ENCODE assay signal across 24 cellular contexts in genomic region chr1:46114925-46115603, GRCh38. TPM values are rescaled to one million over a fixed set of nuclear protein-coding genes. Genes with fewer than 3 reads are reported as not detected.
DNase-seq lines count a peak whose midpoint lies in the region; TF ChIP-seq lines count a peak whose summit lies in the region.
"Had no signal": no experiment of that assay in that cellular context is flagged by ENCODE, and none has a peak within 500 bp of the region (broad histone marks: within the 10 kb centered on the region; RNA-seq: fewer than 3 reads in every experiment).

No MANE protein-coding gene starts in this region.

- WGBS in mammary epithelial cell (ENCODE audit: low coverage, missing lambda C conversion rate) = 85% methylated on average over 2 of the region's 2 CpGs

- no peaks in the 10 kb centered on the region for H3K9me3 Mint-ChIP-seq in nephron progenitor cell
- H3K9me3 Mint-ChIP-seq: activated CD4-positive, alpha-beta T cell treated with anti-CD3 and anti-CD28 coated beads, Interleukin-2, amount 10 ng/mL, durations not matched to agents 7 days and 5 days; activated naive CD8-positive, alpha-beta T cell treated with anti-CD3 and anti-CD28 coated beads, Interleukin-2, amount 50 U/mL, for 24 hours had no signal

- H3K4me3 ChIP-seq in mammary epithelial cell (replicated peaks in 1 of 3; ENCODE audit: insufficient read depth in 1 of 3, low read depth in 2 of 3, low read length in 3 of 3) (peak overlapping the region in 2 of 3 experiments; percentile 8), breast epithelium (no peak overlapping the region), OCI-LY3 (ENCODE audit: low read length) (no peak overlapping the region), fibroblast of lung (replicated peaks in 1 of 4; ENCODE audit: control extremely low read depth in 1 of 4, insufficient read depth in 1 of 4, low read depth in 3 of 4, low read length in 4 of 4) (peak overlapping the region in 2 of 4 experiments; percentile 11 to 33)
- H3K4me3 ChIP-seq: hepatocyte, lower lobe of right lung, upper lobe of right lung had no signal

- TF ChIP-seq POLR2A in breast epithelium (IDR thresholded peaks at IDR 0.05) = no peak

- H3K9me3 ChIP-seq in mammary epithelial cell (replicated peaks; ENCODE audit: insufficient read depth, low read length) (no peaks in the 10 kb centered on the region), breast epithelium (no peaks in the 10 kb centered on the region), OCI-LY3 (ENCODE audit: insufficient read depth, low read length) (no peaks in the 10 kb centered on the region), fibroblast of lung (ENCODE audit: control insufficient read depth, insufficient read depth, low read depth, low read length) (no peaks in the 10 kb centered on the region)
- H3K9me3 ChIP-seq: lower lobe of right lung, upper lobe of right lung had no signal

- dilution Hi-C loops in mammary epithelial cell (cut with HindIII; ENCODE audit: low sequenced_read_pairs) = loop anchor here (5.0 to 10.0 kb wide), 2 partner anchors 50 to 67 kb away; no protein-coding TSS in a partner anchor

- H3K27ac ChIP-seq in mammary epithelial cell (ENCODE audit: insufficient read depth, low read depth, low read length) (no peak overlapping the region), breast epithelium (no peak overlapping the region), OCI-LY3 (ENCODE audit: low read length) (no peak overlapping the region), fibroblast of lung (ENCODE audit: insufficient read depth, low read length) (no peak overlapping the region)
- H3K27ac ChIP-seq: foreskin keratinocyte, hepatocyte, lower lobe of right lung, upper lobe of right lung had no signal

- DNase-seq in mammary epithelial cell (no peak), breast epithelium (ENCODE audit: low spot score in 2 of 2) (no peak), fibroblast of lung (ENCODE audit: low read depth in 2 of 2) (peak in 1 of 2 donors; percentile 43), GM13976 (ENCODE audit: low spot score) (no peak), OCI-M2 (lab: John Stamatoyannopoulos, UW; ENCODE audit: unreplicated experiment) (no peak), nephron progenitor cell (no peak), Kasumi-1 (lab: John Stamatoyannopoulos, UW) (no peak)
- DNase-seq: activated CD4-positive, alpha-beta T cell treated with anti-CD3 and anti-CD28 coated beads, Interleukin-2, amount 10 ng/mL, durations not matched to agents 7 days and 5 days; activated CD8-positive, alpha-beta memory T cell treated with anti-CD3 and anti-CD28 coated beads, Interleukin-2, amount 50 U/mL, for 48 hours; activated naive CD8-positive, alpha-beta T cell treated with anti-CD3 and anti-CD28 coated beads, Interleukin-2, amount 50 U/mL, for 24 hours; C1 segment of cervical spinal cord; Calu3; foreskin keratinocyte; kidney; lower lobe of right lung; NCI-H146; NCI-H2171 treated with DMSO at 0.1 percent for 48 hours; NCI-H526 treated with DMSO at 0.1 percent for 48 hours; SHP77 treated with DMSO at 0.1 percent for 48 hours; stimulated activated CD8-positive, alpha-beta memory T cell treated with anti-CD3 and anti-CD28 coated beads, Interleukin-4, amount 100 ng/mL, for 48 hours; upper lobe of right lung had no signal

- no peak for TF ChIP-seq CTCF in mammary epithelial cell (conservative IDR thresholded peaks at IDR 0.05 in 1 of 2, IDR thresholded peaks at IDR 0.05 in 1 of 2; ENCODE audit: extremely low read depth in 1 of 2, insufficient read depth in 1 of 2, low read depth in 1 of 2, low read length in 2 of 2)
- TF ChIP-seq CTCF in breast epithelium (IDR thresholded peaks at IDR 0.05) = no peak
- TF ChIP-seq CTCF in OCI-LY3 (IDR thresholded peaks at IDR 0.05; ENCODE audit: low read depth, low read length) = no peak
- no peak for TF ChIP-seq CTCF in fibroblast of lung (conservative IDR thresholded peaks at IDR 0.05 in 1 of 2, IDR thresholded peaks at IDR 0.05 in 1 of 2; ENCODE audit: low read depth in 1 of 2, low read length in 2 of 2)
- no peak for TF ChIP-seq CTCF in GM13976 (IDR thresholded peaks at IDR 0.05; ENCODE audit: borderline replicate concordance, control extremely low read depth, extremely low read depth, insufficient read depth, missing control alignments)
- no peak for TF ChIP-seq CTCF in nephron progenitor cell (IDR thresholded peaks at IDR 0.05)

- H3K4me3 Mint-ChIP-seq in nephron progenitor cell = no peak overlapping the region
- H3K4me3 Mint-ChIP-seq: activated CD4-positive, alpha-beta T cell treated with anti-CD3 and anti-CD28 coated beads, Interleukin-2, amount 10 ng/mL, durations not matched to agents 7 days and 5 days; activated naive CD8-positive, alpha-beta T cell treated with anti-CD3 and anti-CD28 coated beads, Interleukin-2, amount 50 U/mL, for 24 hours had no signal

- no TSS peak for BruUV-seq in mammary epithelial cell (replicated peaks; lab: Mats Ljungman, UMichigan)

- H3K4me1 Mint-ChIP-seq in nephron progenitor cell = no peaks in the 10 kb centered on the region
- H3K4me1 Mint-ChIP-seq: activated naive CD8-positive, alpha-beta T cell treated with anti-CD3 and anti-CD28 coated beads, Interleukin-2, amount 50 U/mL, for 24 hours had no signal

- H3K27me3 ChIP-seq in mammary epithelial cell (ENCODE audit: insufficient read depth, low read length) (no peaks in the 10 kb centered on the region), breast epithelium (no peaks in the 10 kb centered on the region), OCI-LY3 (ENCODE audit: low read depth, low read length) (no peaks in the 10 kb centered on the region), fibroblast of lung (ENCODE audit: control insufficient read depth, insufficient read depth, low read length) (no peaks in the 10 kb centered on the region)
- H3K27me3 ChIP-seq: foreskin keratinocyte, hepatocyte, upper lobe of right lung had no signal

- peaks cover 4% of the 10 kb centered on the region for H3K27me3 Mint-ChIP-seq in nephron progenitor cell (ENCODE audit: low read depth, poor library complexity)
- H3K27me3 Mint-ChIP-seq: activated naive CD8-positive, alpha-beta T cell treated with anti-CD3 and anti-CD28 coated beads, Interleukin-2, amount 50 U/mL, for 24 hours had no signal

- H3K4me2 ChIP-seq in mammary epithelial cell (ENCODE audit: insufficient read depth, low read depth, low read length) (peak overlapping the region; percentile 35), OCI-LY3 (ENCODE audit: low read length) (0 out of 2 replicates have a peak overlapping the region, but pooled peaks have one; percentile 11), fibroblast of lung (ENCODE audit: extremely low read depth, insufficient read depth, low read length) (peak overlapping the region; percentile 7)
- H3K4me2 ChIP-seq: hepatocyte had no signal

- CTCF ChIA-PET in mammary epithelial cell (lab: Charles Lee; ENCODE audit: low non-redundant PET) = interaction anchor here (0.6 kb wide), 1 partner anchor 16 kb away, joined by 3 read pairs; no protein-coding TSS in a partner anchor

- H2AFZ ChIP-seq in mammary epithelial cell (ENCODE audit: low read depth, low read length) = peak overlapping the region; percentile 59
- H2AFZ ChIP-seq in OCI-LY3 (ENCODE audit: low read depth, low read length) = peak overlapping the region; percentile 53; the same call in 1 of the 2 replicates
- H2AFZ ChIP-seq in fibroblast of lung (ENCODE audit: low read length) = peak overlapping the region; percentile 67
- H2AFZ ChIP-seq: hepatocyte had no signal

- H3K36me3 Mint-ChIP-seq in nephron progenitor cell (ENCODE audit: low read depth) = peaks cover 40% of the 10 kb centered on the region

- H3K9ac ChIP-seq in mammary epithelial cell (ENCODE audit: insufficient read depth, low read length) (no peak overlapping the region), OCI-LY3 (ENCODE audit: low read length) (no peak overlapping the region), fibroblast of lung (ENCODE audit: insufficient read depth, low read length) (no peak overlapping the region)

- in situ Hi-C loops in mammary epithelial cell (cut with MboI; ENCODE audit: low sequenced_read_pairs in 2 of 2) = no loop called here
- in situ Hi-C loops in GM13976 (cut with MboI; ENCODE audit: low sequenced_read_pairs, unreplicated experiment) = no loop called here

- H4K20me1 ChIP-seq in mammary epithelial cell (ENCODE audit: insufficient read depth, low read length) = no peaks in the 10 kb centered on the region
- H4K20me1 ChIP-seq in OCI-LY3 (ENCODE audit: insufficient read depth, low read length) = no peaks in the 10 kb centered on the region
- no peaks in the 10 kb centered on the region for H4K20me1 ChIP-seq in fibroblast of lung (ENCODE audit: control insufficient read depth, extremely low read depth, insufficient read depth, low read length)

- no peak overlapping the region for H3K27ac Mint-ChIP-seq in nephron progenitor cell
- H3K27ac Mint-ChIP-seq: activated CD4-positive, alpha-beta T cell treated with anti-CD3 and anti-CD28 coated beads, Interleukin-2, amount 10 ng/mL, durations not matched to agents 7 days and 5 days; activated naive CD8-positive, alpha-beta T cell treated with anti-CD3 and anti-CD28 coated beads, Interleukin-2, amount 50 U/mL, for 24 hours had no signal

- intact Hi-C loops in mammary epithelial cell (cut with micrococcal nuclease) = no loop called here
- intact Hi-C loops in breast epithelium (cut with DNase I; ENCODE audit: low total_unique reads) = loop anchor here (5.0 to 10.0 kb wide), 2 partner anchors 70 to 748 kb away; no protein-coding TSS in a partner anchor

- H3K4me1 ChIP-seq in mammary epithelial cell (ENCODE audit: insufficient read depth, low read length) (no peaks in the 10 kb centered on the region), breast epithelium (no peaks in the 10 kb centered on the region), OCI-LY3 (ENCODE audit: low read length) (peaks cover 9% of the 10 kb centered on the region; the same call in 1 of the 2 replicates), fibroblast of lung (ENCODE audit: control insufficient read depth, extremely low read depth, insufficient read depth, low read length) (no peaks in the 10 kb centered on the region)
- H3K4me1 ChIP-seq: foreskin keratinocyte, lower lobe of right lung, upper lobe of right lung had no signal

- H3K36me3 ChIP-seq in mammary epithelial cell (ENCODE audit: insufficient read depth, low read length) (no peaks in the 10 kb centered on the region), breast epithelium (no peaks in the 10 kb centered on the region), OCI-LY3 (replicated peaks; ENCODE audit: low read depth, low read length) (no peaks in the 10 kb centered on the region), fibroblast of lung (ENCODE audit: control insufficient read depth, insufficient read depth, low read length) (no peaks in the 10 kb centered on the region)
- H3K36me3 ChIP-seq: lower lobe of right lung, upper lobe of right lung had no signal

- peaks cover 34% of the 10 kb centered on the region for H3K79me2 ChIP-seq in mammary epithelial cell (ENCODE audit: insufficient read depth, low read length)
- no peaks in the 10 kb centered on the region; the same call in 1 of the 2 replicates for H3K79me2 ChIP-seq in OCI-LY3 (ENCODE audit: low read length)
- H3K79me2 ChIP-seq in fibroblast of lung (ENCODE audit: control insufficient read depth, insufficient read depth, low read length) = no peaks in the 10 kb centered on the region

RNA-seq across cellular contexts. Expression of gene PIK3R3, which starts 17.4 kb away (rescaled TPM):
- total RNA-seq in mammary epithelial cell (10 to 100 TPM; 12.8 to 13.8 TPM), breast epithelium (10 to 100 TPM; 17.9 to 80.3 (median 46.8) TPM), fibroblast of lung (1.8 and 3.3 TPM in 2 replicates)
- polyA plus RNA-seq in mammary epithelial cell (7.3 TPM), fibroblast of lung (4.1 and 5.4 TPM in 2 replicates)
- polyA minus RNA-seq in mammary epithelial cell (15.3 TPM), fibroblast of lung (ENCODE audit: low replicate concordance) (4.1 and 9.1 TPM in 2 replicates)
- polyA plus RNA-seq in fibroblast of lung (2012) = 4.7 and 5.4 TPM in 2 replicates

RNA-seq across cellular contexts. Expression of gene TSPAN1, which starts 59.8 kb away (rescaled TPM):
- 100 to 1,000 TPM; 116 to 277 TPM for total RNA-seq in mammary epithelial cell
- 510 TPM for polyA plus RNA-seq in mammary epithelial cell
- 362 TPM for polyA minus RNA-seq in mammary epithelial cell
- total RNA-seq in breast epithelium = 10 to 100 TPM in 1 of 3 donors, 1 to 10 TPM in 1, under 1 TPM in 1; 0.48 to 26.2 (median 8.9) TPM
- 0.17 and 0.26 TPM in 2 replicates for total RNA-seq in fibroblast of lung
- polyA plus RNA-seq in fibroblast of lung = 0.91 and 0.94 TPM in 2 replicates
- polyA plus RNA-seq in fibroblast of lung (2012) = 0.09 and 0.24 TPM in 2 replicates
- not detected in 2 replicates for polyA minus RNA-seq in fibroblast of lung (ENCODE audit: low replicate concordance)
- total RNA-seq: activated CD4-positive, alpha-beta T cell treated with anti-CD3 and anti-CD28 coated beads, Interleukin-2, amount 10 ng/mL, durations not matched to agents 7 days and 5 days; Daoy had no signal

Comparison
In these comparisons a context has a peak if more than half of its experiments do, and no peak if none do; other contexts are left out.
1. H3K4me3 ChIP-seq: peak in mammary epithelial cell (2 of 3); none in breast epithelium (0 of 3) and OCI-LY3 (single experiment).
2. RNA of gene TSPAN1, which starts 59.8 kb away (total RNA-seq): 116 to 277 TPM in mammary epithelial cell; 0.48 to 26.2 TPM in breast epithelium and 0.17 to 0.26 TPM in fibroblast of lung; every median in the first group is over 4 times any median in the second.
3. Peak in every context shown above with its lines, with median percentiles within 50 percentile points of each other: H2AFZ ChIP-seq and H3K4me2 ChIP-seq.